In the genomic region with DNA sequence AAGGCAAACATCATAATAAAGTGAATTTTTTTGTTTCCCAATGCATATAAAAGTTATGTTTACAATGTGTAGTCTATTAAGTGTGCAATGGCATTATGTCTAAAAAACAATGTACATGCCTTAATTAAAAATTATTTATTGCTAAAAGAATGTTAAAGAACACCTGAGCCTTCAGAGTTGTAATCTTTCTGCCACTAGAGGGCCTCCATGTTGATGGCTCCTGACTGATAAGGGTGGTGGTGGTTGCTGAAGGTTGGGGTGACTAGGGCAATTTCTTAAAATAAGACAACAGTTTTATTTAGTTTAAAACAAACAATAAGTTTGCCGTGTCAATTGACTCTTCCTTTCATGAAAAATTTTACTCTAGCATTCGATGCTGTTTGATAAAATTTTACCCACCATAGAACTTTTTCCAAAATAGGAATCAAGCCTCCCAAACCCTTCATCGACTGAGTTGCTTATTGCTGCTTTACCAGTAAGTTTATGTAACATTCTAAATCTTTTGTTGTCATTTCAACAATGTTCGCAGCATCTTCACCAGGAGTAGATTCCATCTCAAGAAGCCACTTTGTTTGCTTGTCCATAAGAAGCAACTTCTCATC, we compare ENCODE assay signal across 8 cellular contexts. TPM values are rescaled to one million over a fixed set of nuclear protein-coding genes. Genes with fewer than 3 reads are reported as not detected.
A peak's percentile ranks its signal among the peaks of the same experiment; 100 is the strongest.
DNase-seq lines count a peak whose midpoint lies in the region; ATAC-seq, FAIRE-seq and TF ChIP-seq lines count a peak whose summit lies in the region.

No MANE protein-coding gene starts in this region.

- H3K36me3 Mint-ChIP-seq in activated CD8-positive, alpha-beta T cell treated with anti-CD3 and anti-CD28 coated beads, Interleukin-2, amount 10 ng/mL, durations not matched to agents 7 days and 5 days (ENCODE audit: low read depth), result peaks cover 13% of the 10 kb centered on the region

- no peaks in the 10 kb centered on the region for H3K27me3 Mint-ChIP-seq in activated CD8-positive, alpha-beta T cell treated with anti-CD3 and anti-CD28 coated beads, Interleukin-2, amount 10 ng/mL, durations not matched to agents 7 days and 5 days (ENCODE audit: low read depth)

- no peak for FAIRE-seq in D721Med (lab: Jason Lieb, UNC)

- in situ Hi-C loops in G401 (cut with HindIII; ENCODE audit: low sequenced_read_pairs), result loop anchor here (10.0 kb wide), 1 partner anchor 59 kb away; a partner anchor contains a TSS

- no peak overlapping the region for H3K4me3 Mint-ChIP-seq in activated CD8-positive, alpha-beta T cell treated with anti-CD3 and anti-CD28 coated beads, Interleukin-2, amount 10 ng/mL, durations not matched to agents 7 days and 5 days

- H3K4me3 ChIP-seq in HFF-Myc (replicated peaks; ENCODE audit: low read depth, low read length), result no peak overlapping the region

- DNase-seq in D721Med (ENCODE audit: insufficient read length, low spot score) (no peak), HFF-Myc (ENCODE audit: extremely low read depth, low read depth) (no peak), left lobe of liver (ENCODE audit: low spot score) (no peak), NCI-H1930 (lab: John Stamatoyannopoulos, UW) (no peak), islet precursor cell (no peak), G401 (ENCODE audit: low spot score) (no peak), hippocampal formation (lab: John Stamatoyannopoulos, UW) (no peak)
- peak; percentile 40 for DNase-seq in activated CD8-positive, alpha-beta T cell treated with anti-CD3 and anti-CD28 coated beads, Interleukin-2, amount 10 ng/mL, durations not matched to agents 7 days and 5 days

- POLR2A ChIA-PET in activated CD8-positive, alpha-beta T cell treated with anti-CD3 and anti-CD28 coated beads, Interleukin-2, amount 10 ng/mL, durations not matched to agents 7 days and 5 days (lab: Charles Lee), result interaction anchor here (0.8 kb wide), 1 partner anchor 422 kb away, joined by 3 read pairs; no protein-coding TSS in a partner anchor

- CTCF ChIA-PET in activated CD8-positive, alpha-beta T cell treated with anti-CD3 and anti-CD28 coated beads, Interleukin-2, amount 10 ng/mL, durations not matched to agents 7 days and 5 days (lab: Charles Lee), result interaction anchor here (0.7 to 1.1 kb wide), 5 partner anchors 10 to 124 kb away, joined by 3 to 6 read pairs (median 4); no protein-coding TSS in a partner anchor

- TF ChIP-seq CTCF in D721Med (IDR thresholded peaks at IDR 0.05; ENCODE audit: insufficient read depth, missing control alignments), result peak; percentile 20
- peak; percentile 63 for TF ChIP-seq CTCF in HFF-Myc (IDR thresholded peaks at IDR 0.05; ENCODE audit: low read depth, low read length, missing control alignments)

- peaks cover 6% of the 10 kb centered on the region for H3K4me1 Mint-ChIP-seq in activated CD8-positive, alpha-beta T cell treated with anti-CD3 and anti-CD28 coated beads, Interleukin-2, amount 10 ng/mL, durations not matched to agents 7 days and 5 days (ENCODE audit: low read depth)

- peak; percentile 70 for ATAC-seq in activated CD8-positive, alpha-beta T cell treated with anti-CD3 and anti-CD28 coated beads, Interleukin-2, amount 10 ng/mL, durations not matched to agents 7 days and 5 days
- ATAC-seq in left lobe of liver, result peak; percentile 63

- H3K9me3 Mint-ChIP-seq in activated CD8-positive, alpha-beta T cell treated with anti-CD3 and anti-CD28 coated beads, Interleukin-2, amount 10 ng/mL, durations not matched to agents 7 days and 5 days (ENCODE audit: insufficient read depth), result no peaks in the 10 kb centered on the region

- no peak overlapping the region for H3K27ac Mint-ChIP-seq in activated CD8-positive, alpha-beta T cell treated with anti-CD3 and anti-CD28 coated beads, Interleukin-2, amount 10 ng/mL, durations not matched to agents 7 days and 5 days

RNA-seq across cellular contexts. Expression of a gene that starts 32.3 kb away (rescaled TPM):
- total RNA-seq in activated CD8-positive, alpha-beta T cell treated with anti-CD3 and anti-CD28 coated beads, Interleukin-2, amount 10 ng/mL, durations not matched to agents 7 days and 5 days, result 10 to 100 TPM; 55.7 to 58.5 TPM
- 48.9 TPM for total RNA-seq in left lobe of liver
- 13.8 and 14.2 TPM in 2 replicates for total RNA-seq in G401 (2014; rRNA removed; shearing (Covaris generic))
